In the genomic region with DNA sequence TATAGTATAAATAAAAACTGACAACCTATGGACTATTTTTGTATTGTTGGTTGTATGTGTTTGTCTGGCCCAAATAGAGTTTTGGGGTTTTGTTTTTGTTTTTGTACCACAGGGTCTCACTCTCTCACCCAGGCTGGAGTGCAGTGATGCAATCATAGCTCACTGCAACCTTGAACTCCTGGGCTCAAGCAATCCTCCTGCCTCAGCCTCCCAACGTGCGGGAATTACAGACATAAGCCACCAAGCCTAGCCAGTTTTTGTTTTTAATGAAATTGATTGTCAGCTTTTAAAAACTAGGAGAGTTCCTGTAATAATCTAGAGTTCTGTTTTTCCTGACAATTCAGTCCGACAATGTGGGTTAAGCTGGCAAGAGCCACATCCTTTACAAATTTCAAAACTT, we compare ENCODE assay signal across 1 cellular context.
TF ChIP-seq lines count a peak whose summit lies in the region.

No MANE protein-coding gene starts in this region.

TF ChIP-seq in endothelial cell of umbilical vein, 7 proteins besides CTCF, POLR2A, EP300 and RAD21:
- TF ChIP-seq FOS (IDR thresholded peaks at IDR 0.05; ENCODE audit: borderline replicate concordance, insufficient read depth, low read length) (no peak), POLR2AphosphoS5 (IDR thresholded peaks at IDR 0.05; ENCODE audit: insufficient read depth, low read depth, low read length) (no peak), EZH2 (IDR thresholded peaks at IDR 0.05; ENCODE audit: borderline replicate concordance, low read depth, low read length, severe bottlenecking) (no peak), JUN (IDR thresholded peaks at IDR 0.05; ENCODE audit: borderline replicate concordance, insufficient read depth, insufficient read length, low read depth) (no peak), GATA2 (IDR thresholded peaks at IDR 0.05; ENCODE audit: insufficient read depth, insufficient read length, low read depth, low read length) (no peak), MYC (IDR thresholded peaks at IDR 0.05; ENCODE audit: low read depth, low read length) (no peak)
- TF ChIP-seq, protein P1, sequence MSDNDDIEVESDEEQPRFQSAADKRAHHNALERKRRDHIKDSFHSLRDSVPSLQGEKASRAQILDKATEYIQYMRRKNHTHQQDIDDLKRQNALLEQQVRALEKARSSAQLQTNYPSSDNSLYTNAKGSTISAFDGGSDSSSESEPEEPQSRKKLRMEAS (IDR thresholded peaks at IDR 0.05; ENCODE audit: insufficient read depth, insufficient read length), result no peak
